In genomic region chr1:56527548-56528302, GRCh38 we compare ENCODE assay signal across 11 cellular contexts. TPM values are rescaled to one million over a fixed set of nuclear protein-coding genes. Genes with fewer than 3 reads are reported as not detected.
A peak's percentile ranks its signal among the peaks of the same experiment; 100 is the strongest.
DNase-seq lines count a peak whose midpoint lies in the region; ATAC-seq and TF ChIP-seq lines count a peak whose summit lies in the region.
"Had no signal": no experiment of that assay in that cellular context is flagged by ENCODE, and none has a peak within 500 bp of the region (broad histone marks: within the 10 kb centered on the region; RNA-seq: fewer than 3 reads in every experiment).

No MANE protein-coding gene starts in this region.

- peaks cover 77% of the 10 kb centered on the region for H3K4me1 ChIP-seq in DOHH2 (ENCODE audit: control insufficient read depth, low read length)
- H3K4me1 ChIP-seq in tibial nerve, result peaks cover 0 to 86% (median 47%) of the 10 kb centered on the region in 4 donors

- H3K27ac ChIP-seq in DOHH2 (ENCODE audit: low read depth, low read length) (peak overlapping the region; percentile 90), tibial nerve (peak overlapping the region in 2 of 4 donors; percentile 32 to 34)
- H3K27ac ChIP-seq: WERI-Rb-1 had no signal

- DNase-seq in NCI-H1694 (lab: John Stamatoyannopoulos, UW), result peak; percentile 57
- peak; percentile 73 for DNase-seq in astrocyte of the hippocampus (ENCODE audit: low read depth, low spot score)
- no peak for DNase-seq in tibial nerve (ENCODE audit: low spot score in 2 of 2)
- no peak for DNase-seq in activated CD8-positive, alpha-beta T cell treated with anti-CD3 and anti-CD28 coated beads for 36 hours
- DNase-seq: activated gamma-delta T cell treated with Interleukin-2 at 50 U/mL for 16 hours, occipital lobe, WERI-Rb-1 had no signal

- H3K9me2 ChIP-seq in DOHH2 (replicated peaks; ENCODE audit: control insufficient read depth, low read length), result no peaks in the 10 kb centered on the region

- H3K36me3 ChIP-seq in DOHH2 (ENCODE audit: control insufficient read depth, low read length), result no peaks in the 10 kb centered on the region
- H3K36me3 ChIP-seq in tibial nerve, result peaks cover 0 to 31% (median 0%) of the 10 kb centered on the region in 3 donors
- H3K36me3 ChIP-seq: WERI-Rb-1 had no signal

- no peaks in the 10 kb centered on the region for H4K20me1 ChIP-seq in DOHH2 (ENCODE audit: control insufficient read depth, insufficient read depth, low read depth, low read length)

- intact Hi-C loops in activated CD8-positive, alpha-beta T cell treated with anti-CD3 and anti-CD28 coated beads for 36 hours (cut with micrococcal nuclease), result no loop called here

- H3K4me2 ChIP-seq in DOHH2 (ENCODE audit: low read length), result peak overlapping the region; percentile 82

- TF ChIP-seq POLR2A in tibial nerve (IDR thresholded peaks at IDR 0.05), result no peak

- no peak for TF ChIP-seq EP300 in tibial nerve (IDR thresholded peaks at IDR 0.05)

- peak overlapping the region in 2 of 3 experiments; percentile 84 to 89 for H3K27ac Mint-ChIP-seq in nephron
- no peak overlapping the region for H3K27ac Mint-ChIP-seq in activated CD8-positive, alpha-beta T cell treated with anti-CD3 and anti-CD28 coated beads for 36 hours

- 41 to 52% methylated on average over 8 of the region's 8 CpGs for WGBS in tibial nerve, 2 donors

- no peaks in the 10 kb centered on the region for H3K9me3 Mint-ChIP-seq in nephron
- H3K9me3 Mint-ChIP-seq in activated CD8-positive, alpha-beta T cell treated with anti-CD3 and anti-CD28 coated beads for 36 hours, result no peaks in the 10 kb centered on the region

- H3K4me3 ChIP-seq in DOHH2 (ENCODE audit: low read length), result peak overlapping the region; percentile 58
- no peak overlapping the region for H3K4me3 ChIP-seq in tibial nerve

- TF ChIP-seq CTCF in DOHH2 (IDR thresholded peaks at IDR 0.05; ENCODE audit: low read depth, low read length, poor library complexity, severe bottlenecking) (no peak), nephron (IDR thresholded peaks at IDR 0.05; ENCODE audit: unreplicated experiment in 3 of 3) (no peak), tibial nerve (IDR thresholded peaks at IDR 0.05) (no peak)
- no peak for TF ChIP-seq CTCF in activated CD8-positive, alpha-beta T cell treated with anti-CD3 and anti-CD28 coated beads for 36 hours (IDR thresholded peaks at IDR 0.05)

- CTCF ChIA-PET in activated CD8-positive, alpha-beta T cell treated with anti-CD3 and anti-CD28 coated beads for 36 hours (lab: Charles Lee), result no interaction called here

- peaks cover 39% of the 10 kb centered on the region for H3K4me1 Mint-ChIP-seq in nephron
- H3K4me1 Mint-ChIP-seq in activated CD8-positive, alpha-beta T cell treated with anti-CD3 and anti-CD28 coated beads for 36 hours (ENCODE audit: low read depth), result peaks cover 6% of the 10 kb centered on the region

- no peaks in the 10 kb centered on the region for H3K27me3 ChIP-seq in DOHH2 (ENCODE audit: control insufficient read depth, low read length)
- no peaks in the 10 kb centered on the region for H3K27me3 ChIP-seq in tibial nerve

- no peaks in the 10 kb centered on the region for H3K27me3 Mint-ChIP-seq in nephron (ENCODE audit: low read depth)
- H3K27me3 Mint-ChIP-seq in activated CD8-positive, alpha-beta T cell treated with anti-CD3 and anti-CD28 coated beads for 36 hours, result no peaks in the 10 kb centered on the region

- H3K9me3 ChIP-seq in DOHH2 (ENCODE audit: control insufficient read depth, insufficient read depth, low read length), result no peaks in the 10 kb centered on the region
- no peaks in the 10 kb centered on the region for H3K9me3 ChIP-seq in tibial nerve

- H3K79me2 ChIP-seq in DOHH2 (ENCODE audit: control insufficient read depth, low read length), result no peaks in the 10 kb centered on the region

- peaks cover 22% of the 10 kb centered on the region for H3F3A ChIP-seq in DOHH2 (ENCODE audit: control insufficient read depth, insufficient read depth)

- peaks cover 25% of the 10 kb centered on the region for H3K36me3 Mint-ChIP-seq in nephron (ENCODE audit: low read depth)
- H3K36me3 Mint-ChIP-seq in activated CD8-positive, alpha-beta T cell treated with anti-CD3 and anti-CD28 coated beads for 36 hours (ENCODE audit: low read depth), result no peaks in the 10 kb centered on the region

- peak overlapping the region; percentile 5 to 48 (median 21) for H3K4me3 Mint-ChIP-seq in nephron
- no peak overlapping the region for H3K4me3 Mint-ChIP-seq in activated CD8-positive, alpha-beta T cell treated with anti-CD3 and anti-CD28 coated beads for 36 hours

- POLR2A ChIA-PET in activated CD8-positive, alpha-beta T cell treated with anti-CD3 and anti-CD28 coated beads for 36 hours (lab: Charles Lee), result no interaction called here

- ATAC-seq in activated CD8-positive, alpha-beta T cell treated with anti-CD3 and anti-CD28 coated beads for 36 hours, result no peak
- ATAC-seq in GM21367 (IDR thresholded peaks at IDR 0.05; ENCODE audit: unreplicated experiment) (no peak), HG03095 (IDR thresholded peaks at IDR 0.05; ENCODE audit: unreplicated experiment) (no peak)

RNA-seq across cellular contexts. Expression of gene PLPP3, which starts 51.6 kb away (rescaled TPM):
- total RNA-seq in tibial nerve, result 100 to 1,000 TPM; 139 to 307 (median 267) TPM
- total RNA-seq in activated CD8-positive, alpha-beta T cell treated with anti-CD3 and anti-CD28 coated beads for 36 hours, result not detected

Comparison
In these comparisons a context has a peak if more than half of its experiments do, and no peak if none do; other contexts are left out.
1. DNase-seq: peak in NCI-H1694 (single experiment) and astrocyte of the hippocampus (single experiment); none in tibial nerve (0 of 2) and activated CD8-positive, alpha-beta T cell treated with anti-CD3 and anti-CD28 coated beads for 36 hours (single experiment).
2. RNA of gene PLPP3, which starts 51.6 kb away (total RNA-seq): 139 to 307 TPM in tibial nerve; not detected in activated CD8-positive, alpha-beta T cell treated with anti-CD3 and anti-CD28 coated beads for 36 hours; every median in the first group is over 100 times any median in the second.